ENCODE assay signal across 9 cellular contexts in the genomic region with DNA sequence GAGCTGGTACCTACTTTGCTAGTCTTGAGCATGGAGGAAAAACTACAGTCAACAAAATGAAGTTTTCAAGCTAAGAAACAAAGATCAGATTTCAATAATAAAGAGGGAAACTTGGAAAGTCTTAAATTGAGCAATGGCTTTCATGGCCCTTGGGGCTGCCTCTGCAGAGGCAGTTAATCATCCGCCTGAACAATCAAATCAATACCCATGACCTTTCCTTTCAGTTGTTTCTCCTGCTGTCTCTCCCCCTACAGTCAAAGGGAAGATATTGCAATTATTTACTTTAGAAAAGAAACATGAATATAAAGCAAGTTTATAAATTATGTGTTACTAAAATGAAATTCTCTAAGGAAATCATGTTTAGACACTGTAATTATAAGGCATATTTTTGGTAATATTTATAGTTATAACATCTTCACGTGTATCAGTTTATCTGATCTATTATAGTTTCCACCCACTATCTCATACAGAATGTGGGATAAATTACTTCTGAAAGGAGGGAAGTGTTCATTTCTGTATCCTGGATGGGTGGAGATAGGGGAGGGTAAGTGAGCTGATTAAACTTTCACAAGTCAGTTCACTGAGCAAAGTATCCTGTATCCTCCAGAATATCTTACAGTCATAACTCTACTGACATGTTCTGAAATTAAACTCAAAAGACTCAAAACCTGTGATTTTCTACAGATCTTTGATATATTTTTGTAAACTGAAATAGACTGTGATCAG.
A peak's percentile ranks its signal among the peaks of the same experiment; 100 is the strongest.
DNase-seq lines count a peak whose midpoint lies in the region; ATAC-seq and TF ChIP-seq lines count a peak whose summit lies in the region.
"Had no signal": no experiment of that assay in that cellular context is flagged by ENCODE, and none has a peak within 500 bp of the region (broad histone marks: within the 10 kb centered on the region; RNA-seq: fewer than 3 reads in every experiment).

No MANE protein-coding gene starts in this region.

- in situ Hi-C loops in transverse colon (cut with MboI; ENCODE audit: low pct_ligation_motif_present in 1 of 4, low pct_unique_long_range_greater_than_20kb in 1 of 4, low sequenced_read_pairs in 3 of 4) = no loop called here

- H3K4me3 ChIP-seq in left ventricle myocardium inferior (no peak overlapping the region), right atrium auricular region (no peak overlapping the region), NB4 (ENCODE audit: low read depth, low read length) (no peak overlapping the region), epithelial cell of esophagus (ENCODE audit: low read length) (no peak overlapping the region), transverse colon (no peak overlapping the region)

- H3K27me3 ChIP-seq in left ventricle myocardium inferior (ENCODE audit: low read depth) (no peaks in the 10 kb centered on the region), right atrium auricular region (no peaks in the 10 kb centered on the region), transverse colon (no peaks in the 10 kb centered on the region)

- H3K9me3 ChIP-seq in left ventricle myocardium inferior (replicated peaks) (no peaks in the 10 kb centered on the region), right atrium auricular region (no peaks in the 10 kb centered on the region), transverse colon (no peaks in the 10 kb centered on the region)

- no peak for DNase-seq in left ventricle myocardium inferior
- no peak for DNase-seq in right atrium auricular region (ENCODE audit: low spot score)
- DNase-seq in NB4 (ENCODE audit: low read depth) = peak; percentile 5
- DNase-seq in epithelial cell of esophagus (ENCODE audit: low read depth) = peak; percentile 42
- DNase-seq in transverse colon = no peak
- no peak for DNase-seq in mucosa of gallbladder (ENCODE audit: low spot score)
- DNase-seq: caudate nucleus had no signal

- ATAC-seq in GM18511 (IDR thresholded peaks at IDR 0.05; ENCODE audit: unreplicated experiment) = no peak
- ATAC-seq in GM21390 (IDR thresholded peaks at IDR 0.05; ENCODE audit: unreplicated experiment) = no peak

- intact Hi-C loops in left ventricle myocardium inferior (cut with micrococcal nuclease) (no loop called here), transverse colon (cut with DNase I; ENCODE audit: low total_unique reads) (no loop called here)

- TF ChIP-seq CTCF in left ventricle myocardium inferior (IDR thresholded peaks at IDR 0.05; ENCODE audit: borderline replicate concordance) (peak; percentile 41), right atrium auricular region (IDR thresholded peaks at IDR 0.05) (peak in 1 of 2 donors; percentile 37), NB4 (IDR thresholded peaks at IDR 0.05; ENCODE audit: low read depth, low read length) (no peak), epithelial cell of esophagus (IDR thresholded peaks at IDR 0.05; ENCODE audit: insufficient read depth, low read depth, low read length, missing control alignments) (peak; percentile 25), transverse colon (IDR thresholded peaks at IDR 0.05) (peak; percentile 12 to 35 (median 31))

- H3K36me3 ChIP-seq in left ventricle myocardium inferior = no peaks in the 10 kb centered on the region
- H3K36me3 ChIP-seq in right atrium auricular region = no peaks in the 10 kb centered on the region
- H3K36me3 ChIP-seq in transverse colon = no peaks in the 10 kb centered on the region

- no peak for TF ChIP-seq EP300 in transverse colon (IDR thresholded peaks at IDR 0.05; ENCODE audit: low read depth)

- WGBS in transverse colon (ENCODE audit: low coverage in 1 of 2), 2 donors = 50 to 55% methylated on average over 2 of the region's 2 CpGs

- peaks cover 4% of the 10 kb centered on the region for H3K4me1 ChIP-seq in left ventricle myocardium inferior
- peaks cover 0 to 5% of the 10 kb centered on the region in 2 donors for H3K4me1 ChIP-seq in right atrium auricular region
- H3K4me1 ChIP-seq in transverse colon = no peaks in the 10 kb centered on the region

- H3K27ac ChIP-seq in left ventricle myocardium inferior (replicated peaks) = no peak overlapping the region
- H3K27ac ChIP-seq in right atrium auricular region = no peak overlapping the region
- H3K27ac ChIP-seq in transverse colon = no peak overlapping the region

- TF ChIP-seq POLR2A in NB4 (IDR thresholded peaks at IDR 0.05; ENCODE audit: extremely low read depth, insufficient read length) (no peak), transverse colon (IDR thresholded peaks at IDR 0.05) (no peak)

Comparison
In these comparisons a context has a peak if more than half of its experiments do, and no peak if none do; other contexts are left out.
1. DNase-seq: peak in NB4 (single experiment) and epithelial cell of esophagus (single experiment); none in left ventricle myocardium inferior (single experiment), right atrium auricular region (single experiment), transverse colon (single experiment) and mucosa of gallbladder (single experiment).